In genomic region chr2:142592171-142592570, GRCh38 we compare ENCODE assay signal across 22 cellular contexts.
DNase-seq lines count a peak whose midpoint lies in the region; ATAC-seq and TF ChIP-seq lines count a peak whose summit lies in the region.
"Had no signal": no experiment of that assay in that cellular context is flagged by ENCODE, and none has a peak within 500 bp of the region (broad histone marks: within the 10 kb centered on the region; RNA-seq: fewer than 3 reads in every experiment).

No MANE protein-coding gene starts in this region.

- DNase-seq in RWPE2 (ENCODE audit: low spot score) (no peak), epithelial cell of esophagus (ENCODE audit: low read depth) (peak; percentile 60), mesenchymal stem cell (no peak), trophoblast cell (peak in 1 of 2 donors; percentile 56), NCI-H187 treated with DMSO at 0.1 percent for 48 hours (lab: John Stamatoyannopoulos, UW) (no peak), cerebellar cortex (ENCODE audit: low spot score) (no peak), DMS53 treated with DMSO at 0.1 percent for 48 hours (lab: John Stamatoyannopoulos, UW; ENCODE audit: unreplicated experiment) (no peak)
- DNase-seq: AML-193; Caco-2; Calu3; CD4-positive, alpha-beta T cell; CD8-positive, alpha-beta T cell; DMS79; DND-41; EL; GDM1 had no signal

- no peak overlapping the region for H2AFZ ChIP-seq in mesenchymal stem cell (ENCODE audit: low read depth, low read length)
- H2AFZ ChIP-seq in trophoblast cell (ENCODE audit: insufficient read depth, low read length, poor library complexity) = no peak overlapping the region

- peak overlapping the region; percentile 16 for H3K4me2 ChIP-seq in mesenchymal stem cell (ENCODE audit: low read length, poor library complexity, severe bottlenecking)
- H3K4me2 ChIP-seq in trophoblast cell (ENCODE audit: low read length) = no peak overlapping the region
- H3K4me2 ChIP-seq: A549; BLaER1 treated with 17β-estradiol and CSF1 and Interleukin-3, amounts not matched to agents 10 nM and 100 nM had no signal

- H3K4me3 ChIP-seq in RWPE2 (ENCODE audit: severe bottlenecking) (no peak overlapping the region), epithelial cell of esophagus (ENCODE audit: low read length) (no peak overlapping the region), mesenchymal stem cell (ENCODE audit: insufficient read depth in 1 of 2, low read depth in 1 of 2, low read length in 2 of 2) (no peak overlapping the region), trophoblast cell (ENCODE audit: low read depth, low read length) (no peak overlapping the region)
- H3K4me3 ChIP-seq: A549; BLaER1 treated with 17β-estradiol and CSF1 and Interleukin-3, amounts not matched to agents 10 nM and 100 nM; GM12878 had no signal

- H2BK120ac ChIP-seq in mesenchymal stem cell (ENCODE audit: low read depth, low read length) = no peak overlapping the region
- H2BK120ac ChIP-seq in trophoblast cell (ENCODE audit: insufficient read depth, low read length, poor library complexity) = no peak overlapping the region

- H3K4ac ChIP-seq in mesenchymal stem cell (ENCODE audit: low read depth in 1 of 2, low read length in 2 of 2) (no peak overlapping the region), trophoblast cell (ENCODE audit: low read depth, low read length) (no peak overlapping the region)

- no peak overlapping the region for H2BK15ac ChIP-seq in mesenchymal stem cell (ENCODE audit: low read depth, poor library complexity, severe bottlenecking)

- H4K12ac ChIP-seq in trophoblast cell (ENCODE audit: low read depth, low read length) = no peak overlapping the region

- H2BK5ac ChIP-seq in mesenchymal stem cell (ENCODE audit: low read depth, low read length, poor library complexity, severe bottlenecking) (no peak overlapping the region), trophoblast cell (ENCODE audit: low read depth, low read length, poor library complexity) (no peak overlapping the region)

- H3K79me1 ChIP-seq in mesenchymal stem cell (replicated peaks; ENCODE audit: low read length, poor library complexity, severe bottlenecking) (no peaks in the 10 kb centered on the region), trophoblast cell (ENCODE audit: low read length) (peaks cover 11% of the 10 kb centered on the region)

- H3K14ac ChIP-seq in mesenchymal stem cell (ENCODE audit: low read length in 2 of 2) = no peak overlapping the region
- H3K14ac ChIP-seq in trophoblast cell (ENCODE audit: low read length) = no peak overlapping the region

- H2AK5ac ChIP-seq in mesenchymal stem cell (ENCODE audit: low read length, severe bottlenecking) = no peak overlapping the region
- H2AK5ac ChIP-seq in trophoblast cell (ENCODE audit: low read length) = no peak overlapping the region

- no peak overlapping the region for H4K91ac ChIP-seq in mesenchymal stem cell (ENCODE audit: low read length)
- no peak overlapping the region for H4K91ac ChIP-seq in trophoblast cell (ENCODE audit: low read depth, low read length)

- H3K27me3 ChIP-seq in RWPE2 (ENCODE audit: insufficient read depth, poor library complexity, severe bottlenecking) (no peaks in the 10 kb centered on the region), mesenchymal stem cell (ENCODE audit: control insufficient read depth in 1 of 2, insufficient read depth in 1 of 2, low read length in 2 of 2) (no peaks in the 10 kb centered on the region), trophoblast cell (ENCODE audit: insufficient read depth, low read length) (no peaks in the 10 kb centered on the region)
- H3K27me3 ChIP-seq: BLaER1 treated with 17β-estradiol and CSF1 and Interleukin-3, amounts not matched to agents 10 nM and 100 nM had no signal

- H4K8ac ChIP-seq in mesenchymal stem cell (ENCODE audit: low read length) (no peak overlapping the region), trophoblast cell (ENCODE audit: low read depth, low read length) (no peak overlapping the region)

- 36% methylated on average over 1 of the region's 3 CpGs for WGBS in mesenchymal stem cell
- WGBS in trophoblast cell (ENCODE audit: extremely low coverage, insufficient coverage, insufficient read length) = no CpG with 5 or more reads among the region's 3 CpGs

- H3K27ac ChIP-seq in RWPE2 (ENCODE audit: poor library complexity, severe bottlenecking) (no peak overlapping the region), mesenchymal stem cell (ENCODE audit: low read length, poor library complexity, severe bottlenecking) (peak overlapping the region; percentile 62), trophoblast cell (ENCODE audit: low read depth, low read length) (peak overlapping the region; percentile 25)
- H3K27ac ChIP-seq: 22Rv1; A549; BLaER1 treated with 17β-estradiol and CSF1 and Interleukin-3, amounts not matched to agents 10 nM and 100 nM; C4-2B had no signal

- H2BK12ac ChIP-seq in mesenchymal stem cell (ENCODE audit: low read length in 2 of 2) = no peak overlapping the region
- no peak overlapping the region for H2BK12ac ChIP-seq in trophoblast cell (ENCODE audit: low read length)

- TF ChIP-seq CTCF in RWPE2 (IDR thresholded peaks at IDR 0.05; ENCODE audit: poor library complexity, severe bottlenecking) = no peak
- TF ChIP-seq CTCF in epithelial cell of esophagus (IDR thresholded peaks at IDR 0.05; ENCODE audit: insufficient read depth, low read depth, low read length, missing control alignments) = no peak

- peak; percentile 40; the same call in 1 of the 3 replicates for ATAC-seq in RWPE2 (ENCODE audit: low read depth)
- no peak for ATAC-seq in HG02623 (IDR thresholded peaks at IDR 0.05; ENCODE audit: unreplicated experiment)
- ATAC-seq: A549; CD8-positive, alpha-beta T cell; GM12878 had no signal

- H3K9me3 ChIP-seq in RWPE2 (ENCODE audit: severe bottlenecking) (no peaks in the 10 kb centered on the region), mesenchymal stem cell (ENCODE audit: control insufficient read depth, low read length) (no peaks in the 10 kb centered on the region), trophoblast cell (ENCODE audit: insufficient read depth, low read depth, low read length) (no peaks in the 10 kb centered on the region)
- H3K9me3 ChIP-seq: A549; BLaER1 treated with 17β-estradiol and CSF1 and Interleukin-3, amounts not matched to agents 10 nM and 100 nM; Caco-2 had no signal

- peaks cover 2% of the 10 kb centered on the region for H3K79me2 ChIP-seq in trophoblast cell (ENCODE audit: control insufficient read depth, insufficient read depth, low read length, poor library complexity)

- H3K18ac ChIP-seq in mesenchymal stem cell (ENCODE audit: low read depth in 1 of 2, low read length in 2 of 2) (no peak overlapping the region), trophoblast cell (ENCODE audit: low read length) (no peak overlapping the region)

- H3K36me3 ChIP-seq in RWPE2 (ENCODE audit: low read depth) (no peaks in the 10 kb centered on the region), mesenchymal stem cell (ENCODE audit: control insufficient read depth in 1 of 2, insufficient read depth in 2 of 2, low read depth in 1 of 2, low read length in 2 of 2) (no peaks in the 10 kb centered on the region), trophoblast cell (ENCODE audit: control insufficient read depth in 1 of 2, insufficient read depth in 2 of 2, low read length in 2 of 2) (no peaks in the 10 kb centered on the region)
- H3K36me3 ChIP-seq: BLaER1 treated with 17β-estradiol and CSF1 and Interleukin-3, amounts not matched to agents 10 nM and 100 nM had no signal

- H3K9ac ChIP-seq in mesenchymal stem cell (ENCODE audit: low read length) (no peak overlapping the region), trophoblast cell (ENCODE audit: low read length) (no peak overlapping the region)
- H3K9ac ChIP-seq: BLaER1 treated with 17β-estradiol and CSF1 and Interleukin-3, amounts not matched to agents 10 nM and 100 nM had no signal

- H3K23ac ChIP-seq in mesenchymal stem cell (ENCODE audit: low read length in 2 of 2) = no peak overlapping the region
- no peak overlapping the region for H3K23ac ChIP-seq in trophoblast cell (ENCODE audit: low read length)

- H3K4me1 ChIP-seq in RWPE2 (ENCODE audit: insufficient read depth, poor library complexity, severe bottlenecking) (peaks cover 3% of the 10 kb centered on the region), mesenchymal stem cell (ENCODE audit: control insufficient read depth, insufficient read depth, low read depth, low read length) (no peaks in the 10 kb centered on the region), trophoblast cell (ENCODE audit: control insufficient read depth in 1 of 2, insufficient read depth in 2 of 2, low read length in 2 of 2) (peaks cover 2 to 3% of the 10 kb centered on the region in 2 experiments)
- H3K4me1 ChIP-seq: Caco-2 had no signal
